15 cellular contexts compared by ENCODE assay signal in the genomic region with DNA sequence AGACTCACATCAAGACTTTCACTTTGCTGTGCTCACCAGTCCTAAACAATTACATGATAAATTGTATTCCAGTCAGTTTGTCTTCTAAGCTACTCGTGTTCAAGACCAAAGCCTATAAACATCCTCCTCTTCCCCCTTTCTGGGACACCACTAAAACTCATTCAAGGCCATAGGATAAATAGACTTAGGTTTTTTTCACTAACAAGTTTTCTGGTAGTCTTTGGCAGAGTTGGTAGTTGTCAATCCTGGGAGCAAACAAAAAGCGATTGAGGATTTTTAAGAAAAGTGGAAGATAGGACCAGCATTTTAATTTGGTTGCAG.
"Had no signal": no experiment of that assay in that cellular context is flagged by ENCODE, and none has a peak within 500 bp of the region (broad histone marks: within the 10 kb centered on the region; RNA-seq: fewer than 3 reads in every experiment).

No MANE protein-coding gene starts in this region.

- H3K4me2 ChIP-seq: neural progenitor cell had no signal

- H3K9me3 ChIP-seq: left ventricle myocardium inferior, transverse colon had no signal

- H2AFZ ChIP-seq: neural progenitor cell, parathyroid adenoma had no signal

- H3K27ac ChIP-seq: left ventricle myocardium inferior, neural progenitor cell, parathyroid adenoma, transverse colon had no signal

- H3K4me1 Mint-ChIP-seq: brain, neural progenitor cell had no signal

- H3K27me3 Mint-ChIP-seq: brain had no signal

- H3K36me3 Mint-ChIP-seq: brain; neural progenitor cell; stimulated activated naive B cell treated with anti-CD40 and anti-IgM and Interleukin-4, amounts not matched to agents 10 μg/mL and 1 μg/mL and 100 μg/mL, for 72 hours had no signal

- H3K27ac Mint-ChIP-seq: activated naive CD4-positive, alpha-beta T cell treated with anti-CD3 and anti-CD28 coated beads, Interleukin-2, amount 50 U/mL, for 72 hours; brain; neural progenitor cell; stimulated activated naive B cell treated with anti-CD40 and anti-IgM and Interleukin-4, amounts not matched to agents 10 μg/mL and 1 μg/mL and 100 μg/mL, for 72 hours had no signal

- H3K4me1 ChIP-seq: left ventricle myocardium inferior, parathyroid adenoma had no signal

- ATAC-seq: activated naive CD4-positive, alpha-beta T cell treated with anti-CD3 and anti-CD28 coated beads, Interleukin-2, amount 50 U/mL, for 72 hours; activated T-cell treated with anti-CD3 and anti-CD28 coated beads, Interleukin-2, amount 50 U/mL, for 4 hours; esophagus mucosa; stimulated activated naive B cell treated with anti-CD40 and anti-IgM and Interleukin-4, amounts not matched to agents 10 μg/mL and 1 μg/mL and 100 μg/mL, for 72 hours had no signal

- H3K9ac ChIP-seq: neural progenitor cell, parathyroid adenoma had no signal

- H3K4me3 ChIP-seq: left ventricle myocardium inferior, neural progenitor cell, transverse colon had no signal

- H3K9me3 Mint-ChIP-seq: activated T-cell treated with anti-CD3 and anti-CD28 coated beads, Interleukin-2, amount 50 U/mL, for 4 hours; neural progenitor cell had no signal

- H3K4me3 Mint-ChIP-seq: activated T-cell treated with anti-CD3 and anti-CD28 coated beads, Interleukin-2, amount 50 U/mL, for 4 hours; brain; neural progenitor cell; stimulated activated naive B cell treated with anti-CD40 and anti-IgM and Interleukin-4, amounts not matched to agents 10 μg/mL and 1 μg/mL and 100 μg/mL, for 72 hours had no signal

- H3K36me3 ChIP-seq: left ventricle myocardium inferior, neural progenitor cell, transverse colon had no signal

- H3K27me3 ChIP-seq: neural progenitor cell, transverse colon had no signal

- DNase-seq: activated CD4-positive, alpha-beta T cell treated with anti-CD3 and anti-CD28 coated beads for 1 hour; activated CD4-positive, alpha-beta T cell treated with anti-CD3 and anti-CD28 coated beads, Interleukin-2, amount 50 U/mL, for 48 hours; activated effector memory CD4-positive, alpha-beta T cell treated with anti-CD3 and anti-CD28 coated beads, Interleukin-2, amount 50 U/mL, for 16 hours; activated T-cell treated with anti-CD3 and anti-CD28 coated beads, Interleukin-2, amount 50 U/mL, for 4 hours; cerebellar nuclear complex; left ventricle myocardium inferior; retina; stimulated activated naive B cell treated with anti-CD40 and anti-IgM and Interleukin-4, amounts not matched to agents 10 μg/mL and 1 μg/mL and 100 μg/mL, for 72 hours; substantia nigra; transverse colon had no signal
